14 cellular contexts compared by ENCODE assay signal in the genomic region with DNA sequence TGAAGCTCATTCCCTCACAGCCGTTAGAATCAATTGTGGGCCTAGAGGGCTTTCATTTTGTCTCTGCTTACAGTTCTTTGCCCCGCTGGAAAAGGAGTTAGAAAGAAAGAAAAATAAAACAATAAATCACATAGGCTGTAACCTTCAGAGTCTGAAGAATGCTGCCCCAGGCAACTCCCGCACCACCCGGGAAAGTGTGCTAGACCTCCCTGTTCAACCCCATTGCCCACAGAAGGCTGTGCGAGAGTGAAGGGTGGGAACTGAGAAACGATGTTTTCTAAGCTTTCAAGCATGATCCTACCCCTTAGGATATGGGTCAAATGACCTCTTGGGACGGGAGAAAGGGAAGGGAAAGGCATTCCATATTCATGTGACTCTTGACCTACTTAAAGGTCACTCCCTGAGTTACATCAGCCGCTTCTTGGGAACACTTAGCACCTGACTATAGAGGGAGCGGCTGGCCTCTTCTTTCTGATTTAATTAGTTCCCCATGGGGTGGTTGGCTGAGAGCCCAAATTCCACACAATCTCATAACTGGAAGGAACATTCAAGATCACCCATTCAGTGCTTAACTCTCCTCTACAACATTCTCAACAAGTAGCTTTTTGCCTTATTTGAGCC.
A peak's percentile ranks its signal among the peaks of the same experiment; 100 is the strongest.
DNase-seq lines count a peak whose midpoint lies in the region; ATAC-seq and TF ChIP-seq lines count a peak whose summit lies in the region.
"Had no signal": no experiment of that assay in that cellular context is flagged by ENCODE, and none has a peak within 500 bp of the region (broad histone marks: within the 10 kb centered on the region; RNA-seq: fewer than 3 reads in every experiment).

No MANE protein-coding gene starts in this region.

- no peaks in the 10 kb centered on the region for H3K36me3 Mint-ChIP-seq in CD8-positive, alpha-beta memory T cell
- no peaks in the 10 kb centered on the region for H3K36me3 Mint-ChIP-seq in activated CD8-positive, alpha-beta T cell treated with anti-CD3 and anti-CD28 coated beads, Interleukin-2, amount 10 ng/mL, durations not matched to agents 7 days and 5 days (ENCODE audit: low read depth)

- CTCF ChIA-PET in CD8-positive, alpha-beta memory T cell (lab: Charles Lee): no interaction called here
- CTCF ChIA-PET in activated CD8-positive, alpha-beta T cell treated with anti-CD3 and anti-CD28 coated beads, Interleukin-2, amount 10 ng/mL, durations not matched to agents 7 days and 5 days (lab: Charles Lee): no interaction called here

- intact Hi-C loops in vagina (cut with DNase I): no loop called here

- peak; percentile 63 for ATAC-seq in lung (ENCODE audit: insufficient read depth, low FRiP score)
- ATAC-seq in activated CD8-positive, alpha-beta T cell treated with anti-CD3 and anti-CD28 coated beads, Interleukin-2, amount 10 ng/mL, durations not matched to agents 7 days and 5 days: no peak

- POLR2A ChIA-PET in CD8-positive, alpha-beta memory T cell (lab: Charles Lee): no interaction called here
- POLR2A ChIA-PET in activated CD8-positive, alpha-beta T cell treated with anti-CD3 and anti-CD28 coated beads, Interleukin-2, amount 10 ng/mL, durations not matched to agents 7 days and 5 days (lab: Charles Lee): no interaction called here

- peak overlapping the region in 1 of 8 donors; percentile 76 for H3K27ac Mint-ChIP-seq in CD8-positive, alpha-beta memory T cell
- no peak overlapping the region for H3K27ac Mint-ChIP-seq in activated CD8-positive, alpha-beta T cell treated with anti-CD3 and anti-CD28 coated beads, Interleukin-2, amount 10 ng/mL, durations not matched to agents 7 days and 5 days

- no peaks in the 10 kb centered on the region for H3K36me3 ChIP-seq in lung (ENCODE audit: control insufficient read depth in 2 of 2, insufficient read depth in 2 of 2, low read length in 2 of 2)
- H3K36me3 ChIP-seq in vagina: no peaks in the 10 kb centered on the region
- no peaks in the 10 kb centered on the region for H3K36me3 ChIP-seq in CD8-positive, alpha-beta memory T cell (ENCODE audit: insufficient read depth, low read length)
- H3K36me3 ChIP-seq: brain microvascular endothelial cell had no signal

- DNase-seq in NCI-H1417 (lab: John Stamatoyannopoulos, UW): peak in 2 of 3 experiments; percentile 2 to 13
- DNase-seq in NCI-H1417 treated with DMSO at 0.1 percent for 48 hours (lab: John Stamatoyannopoulos, UW): no peak
- peak; percentile 23 for DNase-seq in fibroblast of gingiva (ENCODE audit: low read depth)
- peak; percentile 87 for DNase-seq in lung (ENCODE audit: low spot score)
- DNase-seq in vagina (ENCODE audit: extremely low spot score in 2 of 2): no peak
- DNase-seq in CD8-positive, alpha-beta memory T cell: no peak
- DNase-seq in HuH-7.5 (ENCODE audit: low spot score): no peak
- DNase-seq in activated CD8-positive, alpha-beta T cell treated with anti-CD3 and anti-CD28 coated beads, Interleukin-2, amount 10 ng/mL, durations not matched to agents 7 days and 5 days: no peak
- DNase-seq: 8988T; activated CD4-positive, alpha-beta T cell treated with anti-CD3 and anti-CD28 coated beads, Interleukin-2, amount 50 U/mL, for 1 hour; brain microvascular endothelial cell; MM.1S; PC-9; T-helper 2 cell had no signal

- H3K9me3 ChIP-seq in lung (ENCODE audit: control insufficient read depth in 2 of 2, insufficient read depth in 1 of 2, low read length in 1 of 2) (peaks cover 0 to 2% of the 10 kb centered on the region in 2 donors), vagina (no peaks in the 10 kb centered on the region)
- H3K9me3 ChIP-seq in CD8-positive, alpha-beta memory T cell (ENCODE audit: low read length): no peaks in the 10 kb centered on the region

- peaks cover 0 to 1% (median 0%) of the 10 kb centered on the region in 5 donors for H3K9me3 Mint-ChIP-seq in CD8-positive, alpha-beta memory T cell
- no peaks in the 10 kb centered on the region for H3K9me3 Mint-ChIP-seq in activated CD8-positive, alpha-beta T cell treated with anti-CD3 and anti-CD28 coated beads, Interleukin-2, amount 10 ng/mL, durations not matched to agents 7 days and 5 days (ENCODE audit: insufficient read depth)

- H3K27me3 ChIP-seq in lung (ENCODE audit: control insufficient read depth, insufficient read depth): no peaks in the 10 kb centered on the region
- H3K27me3 ChIP-seq in vagina: no peaks in the 10 kb centered on the region
- H3K27me3 ChIP-seq in CD8-positive, alpha-beta memory T cell (ENCODE audit: insufficient read depth, low read length, poor library complexity, severe bottlenecking): no peaks in the 10 kb centered on the region
- H3K27me3 ChIP-seq: brain microvascular endothelial cell had no signal

- no peak for TF ChIP-seq POLR2A in vagina (IDR thresholded peaks at IDR 0.05)

- WGBS in lung, 2 donors: 64 to 85% methylated on average over 9 of the region's 9 CpGs

- H3K4me3 ChIP-seq in lung (no peak overlapping the region), vagina (no peak overlapping the region)
- H3K4me3 ChIP-seq in CD8-positive, alpha-beta memory T cell (ENCODE audit: low read length): no peak overlapping the region
- H3K4me3 ChIP-seq: PC-9 had no signal

- H3K27ac ChIP-seq in lung (ENCODE audit: low read depth in 1 of 2, low read length in 1 of 2): peak overlapping the region in 1 of 2 donors; percentile 7
- H3K27ac ChIP-seq in vagina: peak overlapping the region; percentile 51
- H3K27ac ChIP-seq in CD8-positive, alpha-beta memory T cell (ENCODE audit: low read depth, low read length): no peak overlapping the region
- H3K27ac ChIP-seq: brain microvascular endothelial cell, PC-9 had no signal

- H3K4me1 Mint-ChIP-seq in CD8-positive, alpha-beta memory T cell: no peaks in the 10 kb centered on the region
- H3K4me1 Mint-ChIP-seq in activated CD8-positive, alpha-beta T cell treated with anti-CD3 and anti-CD28 coated beads, Interleukin-2, amount 10 ng/mL, durations not matched to agents 7 days and 5 days (ENCODE audit: low read depth): no peaks in the 10 kb centered on the region

- H3K4me1 ChIP-seq in lung (ENCODE audit: control insufficient read depth in 2 of 2, insufficient read depth in 2 of 2, low read length in 2 of 2) (peaks cover 0 to 2% of the 10 kb centered on the region in 2 donors), vagina (peaks cover 25% of the 10 kb centered on the region)
- H3K4me1 ChIP-seq in CD8-positive, alpha-beta memory T cell (ENCODE audit: insufficient read depth, low read length): no peaks in the 10 kb centered on the region

- no peaks in the 10 kb centered on the region for H3K27me3 Mint-ChIP-seq in CD8-positive, alpha-beta memory T cell
- H3K27me3 Mint-ChIP-seq in activated CD8-positive, alpha-beta T cell treated with anti-CD3 and anti-CD28 coated beads, Interleukin-2, amount 10 ng/mL, durations not matched to agents 7 days and 5 days (ENCODE audit: low read depth): peaks cover 2% of the 10 kb centered on the region

- TF ChIP-seq CTCF in lung (IDR thresholded peaks at IDR 0.05; ENCODE audit: control extremely low read depth, extremely low read depth) (no peak), vagina (IDR thresholded peaks at IDR 0.05) (no peak)

- H3K4me3 Mint-ChIP-seq in CD8-positive, alpha-beta memory T cell: no peak overlapping the region
- H3K4me3 Mint-ChIP-seq in activated CD8-positive, alpha-beta T cell treated with anti-CD3 and anti-CD28 coated beads, Interleukin-2, amount 10 ng/mL, durations not matched to agents 7 days and 5 days: no peak overlapping the region

Comparison
In these comparisons a context has a peak if more than half of its experiments do, and no peak if none do; other contexts are left out.
1. DNase-seq: peak in NCI-H1417 (2 of 3), fibroblast of gingiva (single experiment) and lung (single experiment); none in NCI-H1417 treated with DMSO at 0.1 percent for 48 hours (single experiment), vagina (0 of 2), CD8-positive, alpha-beta memory T cell (0 of 5), HuH-7.5 (single experiment) and activated CD8-positive, alpha-beta T cell treated with anti-CD3 and anti-CD28 coated beads, Interleukin-2, amount 10 ng/mL, durations not matched to agents 7 days and 5 days (single experiment).